ENCODE assay signal across 10 cellular contexts in genomic region chrX:37302569-37302968, GRCh38. TPM values are rescaled to one million over a fixed set of nuclear protein-coding genes. Genes with fewer than 3 reads are reported as not detected.
A peak's percentile ranks its signal among the peaks of the same experiment; 100 is the strongest.
DNase-seq lines count a peak whose midpoint lies in the region; ATAC-seq, FAIRE-seq and TF ChIP-seq lines count a peak whose summit lies in the region.
"Had no signal": no experiment of that assay in that cellular context is flagged by ENCODE, and none has a peak within 500 bp of the region (broad histone marks: within the 10 kb centered on the region; RNA-seq: fewer than 3 reads in every experiment).

No MANE protein-coding gene starts in this region.

- H3K27me3 Mint-ChIP-seq in activated T-helper 1 cell treated with anti-CD3 and anti-CD28 coated beads, Interleukin-12 subunit alpha, Interleukin-12 subunit beta, Interleukin-2, Interleukin-4 antibody, amounts not matched to agents 30 ng/mL and 10 ng/mL and 1 ng/mL, durations not matched to agents 14 hours and 24 hours and 36 hours (ENCODE audit: insufficient read depth): no peaks in the 10 kb centered on the region

- intact Hi-C loops in pancreas (cut with DNase I): no loop called here
- intact Hi-C loops in activated T-helper 1 cell treated with anti-CD3 and anti-CD28 coated beads, Interleukin-12 subunit alpha, Interleukin-12 subunit beta, Interleukin-2, Interleukin-4 antibody, amounts not matched to agents 30 ng/mL and 10 ng/mL and 1 ng/mL, durations not matched to agents 14 hours and 24 hours and 36 hours (cut with micrococcal nuclease): no loop called here

- H3K27ac ChIP-seq in RWPE2 (ENCODE audit: poor library complexity, severe bottlenecking) (no peak overlapping the region), pancreas (no peak overlapping the region)

- H3K4me3 ChIP-seq in H7 (ENCODE audit: insufficient read depth, low read depth, low read length): no peak overlapping the region
- H3K4me3 ChIP-seq in RWPE2 (ENCODE audit: severe bottlenecking): no peak overlapping the region
- no peak overlapping the region for H3K4me3 ChIP-seq in pancreas

- H3K4me1 ChIP-seq in RWPE2 (ENCODE audit: insufficient read depth, poor library complexity, severe bottlenecking): no peaks in the 10 kb centered on the region
- H3K4me1 ChIP-seq in pancreas: no peaks in the 10 kb centered on the region

- ATAC-seq in RWPE2 (ENCODE audit: low read depth) (0 out of 3 replicates have a peak, but pooled peaks have one; percentile 38), pancreas (peak in 3 of 4 donors; percentile 38 to 51 (median 44)), GM18519 (IDR thresholded peaks at IDR 0.05; ENCODE audit: low FRiP score, unreplicated experiment) (no peak)

- H3K27ac Mint-ChIP-seq in activated T-helper 1 cell treated with anti-CD3 and anti-CD28 coated beads, Interleukin-12 subunit alpha, Interleukin-12 subunit beta, Interleukin-2, Interleukin-4 antibody, amounts not matched to agents 30 ng/mL and 10 ng/mL and 1 ng/mL, durations not matched to agents 14 hours and 24 hours and 36 hours: no peak overlapping the region

- no peak overlapping the region for H3K4me3 Mint-ChIP-seq in activated T-helper 1 cell treated with anti-CD3 and anti-CD28 coated beads, Interleukin-12 subunit alpha, Interleukin-12 subunit beta, Interleukin-2, Interleukin-4 antibody, amounts not matched to agents 30 ng/mL and 10 ng/mL and 1 ng/mL, durations not matched to agents 14 hours and 24 hours and 36 hours

- 10 to 15% methylated on average over 1 of the region's 1 CpG for WGBS in pancreas, 2 donors

- no peaks in the 10 kb centered on the region for H3K9me3 ChIP-seq in RWPE2 (ENCODE audit: severe bottlenecking)
- H3K9me3 ChIP-seq in pancreas: no peaks in the 10 kb centered on the region

- H3K36me3 ChIP-seq in H7 (replicated peaks; ENCODE audit: control insufficient read depth, insufficient read depth, low read length): no peaks in the 10 kb centered on the region
- H3K36me3 ChIP-seq in RWPE2 (ENCODE audit: low read depth): no peaks in the 10 kb centered on the region
- H3K36me3 ChIP-seq in pancreas: no peaks in the 10 kb centered on the region

- DNase-seq in H7 (peak; percentile 43), RWPE2 (ENCODE audit: low spot score) (no peak), fibroblast of the conjunctiva (ENCODE audit: low read depth) (peak; percentile 1), pancreas (peak in 1 of 6 donors; percentile 16), NCI-H2171 (lab: John Stamatoyannopoulos, UW) (no peak), NK-92 (lab: John Stamatoyannopoulos, UW; ENCODE audit: unreplicated experiment) (no peak)
- no peak for DNase-seq in activated T-helper 1 cell treated with anti-CD3 and anti-CD28 coated beads, Interleukin-12 subunit alpha, Interleukin-12 subunit beta, Interleukin-2, Interleukin-4 antibody, amounts not matched to agents 30 ng/mL and 10 ng/mL and 1 ng/mL, durations not matched to agents 14 hours and 24 hours and 36 hours (ENCODE audit: low spot score)
- DNase-seq: NCI-H1092, T-helper 9 cell had no signal

- peak; percentile 35 for TF ChIP-seq CTCF in RWPE2 (IDR thresholded peaks at IDR 0.05; ENCODE audit: poor library complexity, severe bottlenecking)
- TF ChIP-seq CTCF in pancreas (IDR thresholded peaks at IDR 0.05): no peak

- no peaks in the 10 kb centered on the region for H3K4me1 Mint-ChIP-seq in activated T-helper 1 cell treated with anti-CD3 and anti-CD28 coated beads, Interleukin-12 subunit alpha, Interleukin-12 subunit beta, Interleukin-2, Interleukin-4 antibody, amounts not matched to agents 30 ng/mL and 10 ng/mL and 1 ng/mL, durations not matched to agents 14 hours and 24 hours and 36 hours (ENCODE audit: low read depth)

- no peak for FAIRE-seq in pancreas (lab: Jason Lieb, UNC)

- H3K27me3 ChIP-seq in H7 (ENCODE audit: control insufficient read depth, insufficient read depth, low read length): no peaks in the 10 kb centered on the region
- H3K27me3 ChIP-seq in RWPE2 (ENCODE audit: insufficient read depth, poor library complexity, severe bottlenecking): no peaks in the 10 kb centered on the region
- H3K27me3 ChIP-seq in pancreas: no peaks in the 10 kb centered on the region

- H3K9me3 Mint-ChIP-seq in activated T-helper 1 cell treated with anti-CD3 and anti-CD28 coated beads, Interleukin-12 subunit alpha, Interleukin-12 subunit beta, Interleukin-2, Interleukin-4 antibody, amounts not matched to agents 30 ng/mL and 10 ng/mL and 1 ng/mL, durations not matched to agents 14 hours and 24 hours and 36 hours: no peaks in the 10 kb centered on the region

- H3K36me3 Mint-ChIP-seq in activated T-helper 1 cell treated with anti-CD3 and anti-CD28 coated beads, Interleukin-12 subunit alpha, Interleukin-12 subunit beta, Interleukin-2, Interleukin-4 antibody, amounts not matched to agents 30 ng/mL and 10 ng/mL and 1 ng/mL, durations not matched to agents 14 hours and 24 hours and 36 hours (ENCODE audit: low read depth): no peaks in the 10 kb centered on the region

RNA-seq across cellular contexts. Expression of gene PRRG1, which starts 46.6 kb away (rescaled TPM):
- total RNA-seq in H7 (2014; rRNA removed; shearing (Covaris generic)): 9.1 and 16.4 TPM in 2 replicates
- 1 to 10 TPM; 1.6 to 3.2 (median 2.0) TPM for total RNA-seq in pancreas
- under 1 TPM; 0.75 to 0.84 TPM for polyA plus RNA-seq in pancreas
- not detected in 2 replicates for total RNA-seq in activated T-helper 1 cell treated with anti-CD3 and anti-CD28 coated beads, Interleukin-12 subunit alpha, Interleukin-12 subunit beta, Interleukin-2, Interleukin-4 antibody, amounts not matched to agents 30 ng/mL and 10 ng/mL and 1 ng/mL, durations not matched to agents 14 hours and 24 hours and 36 hours

Comparison
In these comparisons a context has a peak if more than half of its experiments do, and no peak if none do; other contexts are left out.
1. DNase-seq: peak in H7 (single experiment) and fibroblast of the conjunctiva (single experiment); none in RWPE2 (single experiment), NCI-H2171 (single experiment), activated T-helper 1 cell treated with anti-CD3 and anti-CD28 coated beads, Interleukin-12 subunit alpha, Interleukin-12 subunit beta, Interleukin-2, Interleukin-4 antibody, amounts not matched to agents 30 ng/mL and 10 ng/mL and 1 ng/mL, durations not matched to agents 14 hours and 24 hours and 36 hours (single experiment) and NK-92 (single experiment).